ENCODE assay signal across 9 cellular contexts in the genomic region with DNA sequence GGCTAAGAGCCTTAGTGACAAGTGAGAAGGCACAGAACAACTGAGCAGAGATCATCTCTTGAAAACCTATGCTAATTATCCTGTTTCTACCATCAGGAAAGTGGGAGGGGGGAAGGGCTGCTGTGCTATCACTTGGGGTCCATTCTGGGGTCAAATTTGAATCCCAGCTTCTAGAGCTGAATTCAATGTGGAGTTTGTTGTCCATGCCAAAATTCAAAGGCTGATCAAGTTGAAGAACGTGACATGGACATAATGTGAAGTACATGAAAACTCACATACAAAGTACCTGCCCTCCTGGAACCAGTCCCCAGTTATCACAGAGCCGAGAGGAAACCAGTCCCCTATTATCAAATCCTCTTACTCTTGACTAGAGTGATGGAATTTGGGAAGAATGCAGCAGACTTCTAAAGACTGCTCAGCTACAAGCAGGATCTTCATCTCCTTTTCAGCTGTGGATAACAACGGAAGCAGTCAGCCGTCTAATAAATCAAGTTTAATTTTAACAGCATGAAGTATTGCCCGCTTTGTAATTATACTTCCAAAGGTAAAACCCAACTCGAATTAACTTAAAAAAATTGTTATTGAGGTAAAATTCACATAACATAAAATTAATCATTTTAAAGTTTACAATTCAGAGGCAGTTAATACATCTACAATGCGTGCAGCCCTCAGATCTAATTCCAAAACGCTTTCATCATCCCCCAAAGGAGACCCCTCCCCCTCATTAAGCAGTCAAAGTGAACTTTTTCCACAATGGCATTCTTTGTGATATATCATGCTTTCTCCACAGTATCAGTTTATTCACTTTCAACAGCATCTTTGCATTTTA.
DNase-seq lines count a peak whose midpoint lies in the region; ATAC-seq, FAIRE-seq and TF ChIP-seq lines count a peak whose summit lies in the region.
"Had no signal": no experiment of that assay in that cellular context is flagged by ENCODE, and none has a peak within 500 bp of the region (broad histone marks: within the 10 kb centered on the region; RNA-seq: fewer than 3 reads in every experiment).

No MANE protein-coding gene starts in this region.

- no peak for TF ChIP-seq RAD21 in GM12878 (IDR thresholded peaks at IDR 0.05; ENCODE audit: insufficient read depth, low read depth, low read length)

- H3K36me3 ChIP-seq in GM12878 (ENCODE audit: control insufficient read depth in 2 of 2, insufficient read depth in 2 of 2, low read length in 1 of 2) = peaks cover 0 to 3% of the 10 kb centered on the region in 2 experiments; a peak in 3 of 4 replicates
- peaks cover 0 to 8% (median 0%) of the 10 kb centered on the region in 4 donors for H3K36me3 ChIP-seq in transverse colon

- no peaks in the 10 kb centered on the region for H4K20me1 ChIP-seq in GM12878 (ENCODE audit: control insufficient read depth, insufficient read depth)

- no peaks in the 10 kb centered on the region; the same call in 1 of the 3 replicates for H3K9me3 ChIP-seq in GM12878 (replicated peaks; ENCODE audit: control insufficient read depth, insufficient read depth, low read length)
- no peaks in the 10 kb centered on the region for H3K9me3 ChIP-seq in transverse colon

- H3K27ac ChIP-seq in GM12878 (ENCODE audit: control insufficient read depth, insufficient read depth) = peak overlapping the region; percentile 87
- peak overlapping the region; percentile 69 to 79 (median 76) for H3K27ac ChIP-seq in transverse colon

- peaks cover 74% of the 10 kb centered on the region for H3K4me1 Mint-ChIP-seq in activated CD4-positive, alpha-beta T cell treated with anti-CD3 and anti-CD28 coated beads for 36 hours

- H3K27ac Mint-ChIP-seq in activated CD4-positive, alpha-beta T cell treated with anti-CD3 and anti-CD28 coated beads for 36 hours = peak overlapping the region; percentile 81

- CTCF ChIA-PET in activated CD4-positive, alpha-beta T cell treated with anti-CD3 and anti-CD28 coated beads for 36 hours (lab: Charles Lee) = interaction anchor here (1.4 to 2.4 kb wide), 2 partner anchors 9 to 13 kb away, joined by 4 to 10 read pairs; no protein-coding TSS in a partner anchor
- CTCF ChIA-PET in GM12878 (lab: Yijun Ruan, JAX) = interaction anchor here (1.0 to 2.1 kb wide), 4 partner anchors 13 to 121 kb away, joined by 3 to 7 read pairs (median 4); no protein-coding TSS in a partner anchor

- peak overlapping the region; percentile 25 for H3K4me3 Mint-ChIP-seq in activated CD4-positive, alpha-beta T cell treated with anti-CD3 and anti-CD28 coated beads for 36 hours

- H3K9ac ChIP-seq in GM12878 (ENCODE audit: control insufficient read depth, insufficient read depth, low read length) = peak overlapping the region; percentile 47; the same call in 1 of the 2 replicates

- TF ChIP-seq EP300 in GM12878 (IDR thresholded peaks at IDR 0.05; ENCODE audit: borderline replicate concordance in 1 of 2, control insufficient read depth in 1 of 2, low read depth in 2 of 2, low read length in 2 of 2) (no peak), transverse colon (IDR thresholded peaks at IDR 0.05; ENCODE audit: low read depth) (no peak)

- TF ChIP-seq POLR2A in GM12878 (IDR thresholded peaks at IDR 0.05; ENCODE audit: low read depth, low read length) (no peak), transverse colon (IDR thresholded peaks at IDR 0.05) (no peak)

- FAIRE-seq in GM12878 (lab: Jason Lieb, UNC) = no peak
- FAIRE-seq: A204.1 had no signal

- RAD21 ChIA-PET in GM12878 (lab: Charles Lee; ENCODE audit: unreplicated experiment) = interaction anchor here (1.1 to 1.9 kb wide), 6 partner anchors 9 to 126 kb away, joined by 3 to 8 read pairs (median 4); no protein-coding TSS in a partner anchor

- H3K79me2 ChIP-seq in GM12878 (ENCODE audit: control insufficient read depth, insufficient read depth, low read length) = peaks cover 13% of the 10 kb centered on the region

- H3K27me3 Mint-ChIP-seq in activated CD4-positive, alpha-beta T cell treated with anti-CD3 and anti-CD28 coated beads for 36 hours = no peaks in the 10 kb centered on the region

- in situ Hi-C loops in GM12878 (cut with MboI) = no loop called here
- in situ Hi-C loops in transverse colon (cut with MboI; ENCODE audit: low pct_ligation_motif_present in 1 of 4, low pct_unique_long_range_greater_than_20kb in 1 of 4, low sequenced_read_pairs in 3 of 4) = no loop called here

- SMC1A ChIA-PET in GM12878 (lab: Charles Lee; ENCODE audit: uncharacterized antibody, unreplicated experiment) = interaction anchor here (0.5 to 3.8 kb wide), 5 partner anchors 25 to 307 kb away, joined by 3 to 29 read pairs (median 4); no protein-coding TSS in a partner anchor

- no peak overlapping the region; the same call in 1 of the 2 replicates for H2AFZ ChIP-seq in GM12878 (ENCODE audit: control insufficient read depth, low read depth, low read length)

- H3K36me3 Mint-ChIP-seq in activated CD4-positive, alpha-beta T cell treated with anti-CD3 and anti-CD28 coated beads for 36 hours (ENCODE audit: low read depth) = peaks cover 42% of the 10 kb centered on the region

- 84% methylated on average over 8 of the region's 8 CpGs for WGBS in GM12878 (ENCODE audit: insufficient coverage, insufficient replicate concordance, low lambda C conversion rate, missing lambda C conversion rate)
- WGBS in transverse colon (ENCODE audit: low coverage in 1 of 2), 2 donors = 46 to 55% methylated on average over 8 of the region's 8 CpGs

- no TSS peak for BruUV-seq in GM12878 (replicated peaks; lab: Mats Ljungman, UMichigan)

- TF ChIP-seq CTCF in GM12878 (IDR thresholded peaks at IDR 0.05 in 2 of 3, conservative IDR thresholded peaks at IDR 0.05 in 1 of 3; ENCODE audit: control insufficient read depth in 2 of 3, extremely low read depth in 1 of 3, insufficient read depth in 1 of 3, low read depth in 3 of 3, low read length in 3 of 3) = no peak
- TF ChIP-seq CTCF in transverse colon (IDR thresholded peaks at IDR 0.05) = no peak

- H3K4me2 ChIP-seq in GM12878 (ENCODE audit: control insufficient read depth, insufficient read depth) = peak overlapping the region; percentile 90

- no peak for DNase-seq in activated CD4-positive, alpha-beta T cell treated with anti-CD3 and anti-CD28 coated beads for 36 hours
- DNase-seq in activated CD4-positive, alpha-beta T cell treated with anti-CD3 and anti-CD28 coated beads, Interleukin-2, amount 50 U/mL, for 1 hour = no peak
- no peak for DNase-seq in GM12878 (ENCODE audit: low read depth, low spot score)
- DNase-seq in left kidney (ENCODE audit: low read depth, low spot score) = peak; percentile 72
- no peak for DNase-seq in transverse colon

- H3K4me3 ChIP-seq in GM12878 (peak overlapping the region; percentile 42; the same call in 1 of the 2 replicates), transverse colon (no peak overlapping the region)

- POLR2A ChIA-PET in activated CD4-positive, alpha-beta T cell treated with anti-CD3 and anti-CD28 coated beads for 36 hours (lab: Charles Lee) = interaction anchor here (0.6 to 1.0 kb wide), 3 partner anchors 25 to 129 kb away, joined by 3 to 5 read pairs (median 3); no protein-coding TSS in a partner anchor
- POLR2A ChIA-PET in GM12878 (lab: Charles Lee) = interaction anchor here (0.7 to 1.0 kb wide), 2 partner anchors 29 to 39 kb away, joined by 3 to 5 read pairs; no protein-coding TSS in a partner anchor

- peaks cover 3% of the 10 kb centered on the region for H3K9me3 Mint-ChIP-seq in activated CD4-positive, alpha-beta T cell treated with anti-CD3 and anti-CD28 coated beads for 36 hours (ENCODE audit: low read depth)

- H3K4me1 ChIP-seq in GM12878 (ENCODE audit: control insufficient read depth, insufficient read depth, low read length) (peaks cover 48% of the 10 kb centered on the region), transverse colon (peaks cover 30 to 62% (median 44%) of the 10 kb centered on the region in 4 donors)

- H3K27me3 ChIP-seq in GM12878 (replicated peaks in 1 of 2; ENCODE audit: control insufficient read depth in 2 of 2, insufficient read depth in 2 of 2, low read length in 1 of 2) (no peaks in the 10 kb centered on the region), transverse colon (no peaks in the 10 kb centered on the region)

- intact Hi-C loops in activated CD4-positive, alpha-beta T cell treated with anti-CD3 and anti-CD28 coated beads for 36 hours (cut with DNase I, micrococcal nuclease) = loop anchor here (2.0 to 5.0 kb wide), 5 partner anchors 29 to 1256 kb away; partner anchors contain the start of gene PIK3CD (in 1 of the 2)
- intact Hi-C loops in GM12878 (cut with micrococcal nuclease; ENCODE audit: unreplicated experiment) = loop anchor here (2.0 to 10.0 kb wide), 2 partner anchors 31 to 329 kb away; no protein-coding TSS in a partner anchor
- intact Hi-C loops in transverse colon (cut with DNase I; ENCODE audit: low total_unique reads) = no loop called here

- no peak for ATAC-seq in activated CD4-positive, alpha-beta T cell treated with anti-CD3 and anti-CD28 coated beads for 36 hours
- no peak for ATAC-seq in GM12878
- no peak for ATAC-seq in HG03457 (IDR thresholded peaks at IDR 0.05; ENCODE audit: unreplicated experiment)
- ATAC-seq in HG03175 (IDR thresholded peaks at IDR 0.05; ENCODE audit: unreplicated experiment) = no peak
- ATAC-seq in GM21381 (IDR thresholded peaks at IDR 0.05; ENCODE audit: unreplicated experiment) = no peak

TF ChIP-seq in GM12878, 131 proteins besides CTCF, POLR2A, EP300 and RAD21:
- no peak for TF ChIP-seq JUND (IDR thresholded peaks at IDR 0.05; ENCODE audit: low read depth, low read length)
